ENCODE assay signal across 1 cellular context in the genomic region with DNA sequence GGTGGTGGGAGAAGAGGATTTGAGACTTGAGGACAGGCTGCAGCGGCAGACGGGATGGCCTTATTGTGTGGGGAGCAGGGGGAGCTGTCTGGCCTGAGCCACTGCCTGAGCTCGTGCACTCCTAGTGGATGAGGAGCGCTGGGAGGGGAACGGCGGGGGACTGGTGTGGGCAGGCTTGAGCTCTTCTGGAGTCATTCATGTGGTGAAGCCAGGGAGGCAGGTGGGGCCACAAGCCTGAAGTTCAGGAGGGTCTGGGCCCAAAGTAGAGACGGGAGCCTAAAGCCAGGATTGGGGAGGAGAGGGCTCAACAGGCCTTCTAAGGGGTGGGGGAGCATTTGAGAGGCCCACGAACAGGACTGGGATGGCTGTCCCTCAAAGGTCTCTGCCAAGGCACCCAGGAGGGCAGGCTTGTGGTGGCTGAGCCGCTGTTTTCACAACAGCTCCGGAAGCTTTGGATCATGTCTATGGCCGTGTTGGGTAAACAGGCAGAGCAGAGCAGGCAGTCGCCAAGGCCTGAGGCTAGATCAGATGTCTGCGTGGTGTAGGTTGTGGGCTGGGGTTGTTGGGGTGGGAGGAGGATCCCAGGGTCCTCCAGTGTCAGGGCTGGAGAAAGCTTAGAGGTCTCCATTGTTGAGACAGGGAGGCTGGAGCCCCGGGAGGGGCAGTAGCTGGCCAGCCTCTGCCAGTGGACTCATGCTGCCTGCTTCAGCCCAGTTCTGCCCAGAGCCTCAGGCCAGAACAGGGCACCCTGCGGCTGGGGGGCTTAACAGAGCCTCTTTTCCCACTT.
TF ChIP-seq lines count a peak whose summit lies in the region.

No MANE protein-coding gene starts in this region.

TF ChIP-seq in SK-N-SH, 30 proteins besides CTCF, POLR2A, EP300 and RAD21 (continued from another document):
- TF ChIP-seq REST (IDR thresholded peaks at IDR 0.05; ENCODE audit: low read depth, low read length) = no peak
- no peak for TF ChIP-seq RFX5 (IDR thresholded peaks at IDR 0.05; ENCODE audit: low read length)
- no peak for TF ChIP-seq NFIC (IDR thresholded peaks at IDR 0.05; ENCODE audit: borderline replicate concordance)
- no peak for TF ChIP-seq ELF1 (IDR thresholded peaks at IDR 0.05)
- TF ChIP-seq SMC3 (IDR thresholded peaks at IDR 0.05; ENCODE audit: low read depth, low read length) = no peak
- TF ChIP-seq IRF3 (IDR thresholded peaks at IDR 0.05; ENCODE audit: low read depth, low read length) = no peak
- TF ChIP-seq FOXM1 (IDR thresholded peaks at IDR 0.05; ENCODE audit: low read depth) = no peak
- TF ChIP-seq FOXJ3 (CRISPR knock-in tag; IDR thresholded peaks at IDR 0.05) = no peak
- no peak for TF ChIP-seq GATA2 (CRISPR knock-in tag; IDR thresholded peaks at IDR 0.05)
